10 cellular contexts compared by ENCODE assay signal in the genomic region with DNA sequence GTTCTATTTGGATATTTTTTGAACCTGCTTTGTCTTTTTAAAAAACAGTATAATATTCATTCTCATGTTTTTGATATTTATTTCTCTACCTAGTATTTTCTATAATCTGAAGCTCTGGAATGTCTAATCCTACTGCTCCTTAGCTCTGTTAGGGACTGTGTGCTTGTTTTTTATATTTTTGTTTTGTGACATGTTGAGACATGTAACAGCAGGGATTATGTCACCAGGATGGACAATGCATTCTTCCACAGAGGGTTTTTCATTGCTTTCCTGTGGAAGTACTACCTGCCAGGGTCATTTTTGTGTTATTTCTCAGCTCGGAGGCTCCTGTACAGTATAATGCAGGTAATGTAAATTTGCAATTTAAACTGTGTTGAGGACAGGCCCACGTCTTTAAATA. TPM values are rescaled to one million over a fixed set of nuclear protein-coding genes. Genes with fewer than 3 reads are reported as not detected.
DNase-seq lines count a peak whose midpoint lies in the region; ATAC-seq, FAIRE-seq and TF ChIP-seq lines count a peak whose summit lies in the region.
"Not testable (repeated sequence)": the region's sequence is repeated elsewhere in the genome, so short reads cannot be mapped to it uniquely, and the experiment has no call there.
"Had no signal": no experiment of that assay in that cellular context is flagged by ENCODE, and none has a peak within 500 bp of the region (broad histone marks: within the 10 kb centered on the region; RNA-seq: fewer than 3 reads in every experiment).

No MANE protein-coding gene starts in this region.

- H3K36me3 ChIP-seq in RWPE2 (ENCODE audit: low read depth), result peaks cover 14% of the 10 kb centered on the region
- not testable (repeated sequence) for H3K36me3 ChIP-seq in astrocyte (ENCODE audit: insufficient read depth, low read length); keratinocyte (ENCODE audit: control insufficient read depth in 2 of 2, extremely low read depth in 1 of 2, insufficient read depth in 2 of 2, low read length in 2 of 2)
- peaks cover 31% of the 10 kb centered on the region for H3K36me3 ChIP-seq in endodermal cell (ENCODE audit: control insufficient read depth, insufficient read depth, low read length)

- H3K9me3 Mint-ChIP-seq in CD4-positive, alpha-beta T cell; astrocyte (ENCODE audit: unreplicated experiment); endodermal cell; naive thymus-derived CD8-positive, alpha-beta T cell: not testable (repeated sequence)
- peaks cover 12% of the 10 kb centered on the region for H3K9me3 Mint-ChIP-seq in activated CD4-positive, alpha-beta T cell treated with anti-CD3 and anti-CD28 coated beads, Interleukin-2, amount 10 ng/mL, durations not matched to agents 24 days and 14 days

- peak; percentile 29 for FAIRE-seq in GM18507 (lab: Jason Lieb, UNC)
- not testable (repeated sequence) for FAIRE-seq in astrocyte (lab: Jason Lieb, UNC)
- FAIRE-seq in keratinocyte (lab: Jason Lieb, UNC), result peak; percentile 79

- H3K27me3 Mint-ChIP-seq in CD4-positive, alpha-beta T cell; activated CD4-positive, alpha-beta T cell treated with anti-CD3 and anti-CD28 coated beads, Interleukin-2, amount 10 ng/mL, durations not matched to agents 24 days and 14 days; astrocyte (ENCODE audit: low read depth, unreplicated experiment); endodermal cell (ENCODE audit: insufficient read depth); naive thymus-derived CD8-positive, alpha-beta T cell: not testable (repeated sequence)

- H3K27ac Mint-ChIP-seq in CD4-positive, alpha-beta T cell, result peak overlapping the region; percentile 38
- H3K27ac Mint-ChIP-seq in activated CD4-positive, alpha-beta T cell treated with anti-CD3 and anti-CD28 coated beads, Interleukin-2, amount 10 ng/mL, durations not matched to agents 24 days and 14 days, result peak overlapping the region; percentile 75
- peak overlapping the region; percentile 94 for H3K27ac Mint-ChIP-seq in astrocyte (ENCODE audit: unreplicated experiment)
- peak overlapping the region; percentile 52 for H3K27ac Mint-ChIP-seq in endodermal cell
- peak overlapping the region in 6 of 10 donors; percentile 8 to 75 (median 39) for H3K27ac Mint-ChIP-seq in naive thymus-derived CD8-positive, alpha-beta T cell

- not testable (repeated sequence) for ATAC-seq in CD4-positive, alpha-beta T cell (ENCODE audit: poor library complexity); naive thymus-derived CD8-positive, alpha-beta T cell
- peak; percentile 89 for ATAC-seq in RWPE2 (ENCODE audit: low read depth)

- not testable (repeated sequence) for DNase-seq in CD4-positive, alpha-beta T cell; GM18507 (ENCODE audit: extremely low spot score, insufficient read length, low read depth); RWPE2 (ENCODE audit: low spot score); activated CD4-positive, alpha-beta T cell treated with anti-CD3 and anti-CD28 coated beads, Interleukin-2, amount 10 ng/mL, durations not matched to agents 24 days and 14 days; astrocyte (ENCODE audit: low read depth); endodermal cell; keratinocyte (ENCODE audit: low read depth, low spot score); naive thymus-derived CD8-positive, alpha-beta T cell

- not testable (repeated sequence) for TF ChIP-seq CTCF in CD4-positive, alpha-beta T cell (IDR thresholded peaks at IDR 0.05); RWPE2 (IDR thresholded peaks at IDR 0.05; ENCODE audit: poor library complexity, severe bottlenecking); astrocyte (IDR thresholded peaks at IDR 0.05; ENCODE audit: insufficient read depth, low read depth, low read length); endodermal cell (conservative IDR thresholded peaks at IDR 0.05); keratinocyte (optimal IDR thresholded peaks at IDR 0.05 in 1 of 3, IDR thresholded peaks at IDR 0.05 in 1 of 3, conservative IDR thresholded peaks at IDR 0.05 in 1 of 3; ENCODE audit: extremely low read depth in 1 of 3, insufficient read depth in 2 of 3, low read length in 3 of 3)

- H3K9me3 ChIP-seq in CD4-positive, alpha-beta T cell (ENCODE audit: control insufficient read depth, low read length); RWPE2 (ENCODE audit: severe bottlenecking); astrocyte (ENCODE audit: insufficient read depth, low read depth, low read length); endodermal cell (ENCODE audit: control insufficient read depth, low read length); keratinocyte (ENCODE audit: control insufficient read depth, low read depth, low read length): not testable (repeated sequence)

- H3K4me3 ChIP-seq in RWPE2 (ENCODE audit: severe bottlenecking); astrocyte (ENCODE audit: insufficient read depth, low read depth, low read length); endodermal cell (ENCODE audit: low read length); keratinocyte (ENCODE audit: control insufficient read depth in 2 of 3, extremely low read depth in 1 of 3, insufficient read depth in 2 of 3, low read depth in 1 of 3, low read length in 3 of 3): not testable (repeated sequence)

- H3K9me1 ChIP-seq in keratinocyte (ENCODE audit: control insufficient read depth, extremely low read depth, insufficient read depth, low read length), result not testable (repeated sequence)

- WGBS in endodermal cell (ENCODE audit: insufficient coverage in 1 of 2, insufficient read length in 1 of 2), 2 experiments, result 100% methylated on average over 1 of the region's 2 CpGs; no CpG with 5 or more reads in 1 of the 2 experiments

- peaks cover 77% of the 10 kb centered on the region for H3K36me3 Mint-ChIP-seq in CD4-positive, alpha-beta T cell (ENCODE audit: low read depth)
- H3K36me3 Mint-ChIP-seq in activated CD4-positive, alpha-beta T cell treated with anti-CD3 and anti-CD28 coated beads, Interleukin-2, amount 10 ng/mL, durations not matched to agents 24 days and 14 days (ENCODE audit: low read depth), result peaks cover 64% of the 10 kb centered on the region
- H3K36me3 Mint-ChIP-seq in astrocyte (ENCODE audit: low read depth, unreplicated experiment), result not testable (repeated sequence)
- H3K36me3 Mint-ChIP-seq in endodermal cell (ENCODE audit: low read depth), result peaks cover 39% of the 10 kb centered on the region
- H3K36me3 Mint-ChIP-seq in naive thymus-derived CD8-positive, alpha-beta T cell, result peaks cover 19 to 64% (median 46%) of the 10 kb centered on the region in 3 donors

- H3K9ac ChIP-seq in astrocyte (ENCODE audit: low read length); endodermal cell (ENCODE audit: extremely low read depth, low read length, poor library complexity, severe bottlenecking); keratinocyte (ENCODE audit: control insufficient read depth, extremely low read depth, insufficient read depth, low read length): not testable (repeated sequence)

- intact Hi-C loops in CD4-positive, alpha-beta T cell (cut with DNase I, micrococcal nuclease), result loop anchor here in 1 of 2 experiments (5.0 kb wide), 1 partner anchor 319 kb away; no protein-coding TSS in a partner anchor
- intact Hi-C loops in activated CD4-positive, alpha-beta T cell treated with anti-CD3 and anti-CD28 coated beads, Interleukin-2, amount 10 ng/mL, durations not matched to agents 24 days and 14 days (cut with micrococcal nuclease), result not testable (repeated sequence)

- not testable (repeated sequence) for H2AFZ ChIP-seq in astrocyte (ENCODE audit: low read depth, low read length)
- H2AFZ ChIP-seq in keratinocyte (ENCODE audit: control insufficient read depth, low read length), result peak overlapping the region; percentile 20

- H4K20me1 ChIP-seq in astrocyte (ENCODE audit: insufficient read depth, low read length); keratinocyte (ENCODE audit: control insufficient read depth, extremely low read depth, insufficient read depth, low read length): not testable (repeated sequence)

- not testable (repeated sequence) for H3K4me2 ChIP-seq in astrocyte (ENCODE audit: low read length)
- H3K4me2 ChIP-seq in keratinocyte (ENCODE audit: control insufficient read depth, extremely low read depth, insufficient read depth, low read depth, low read length), result peak overlapping the region; percentile 25

- H3K27me3 ChIP-seq in CD4-positive, alpha-beta T cell (ENCODE audit: control insufficient read depth, insufficient read depth, low read length); RWPE2 (ENCODE audit: insufficient read depth, poor library complexity, severe bottlenecking); astrocyte (ENCODE audit: insufficient read depth, low read length); endodermal cell (ENCODE audit: control insufficient read depth, insufficient read depth, low read length, poor library complexity, severe bottlenecking); keratinocyte (ENCODE audit: control insufficient read depth, extremely low read depth, insufficient read depth, low read length): not testable (repeated sequence)

- not testable (repeated sequence) for H3K4me3 Mint-ChIP-seq in CD4-positive, alpha-beta T cell; activated CD4-positive, alpha-beta T cell treated with anti-CD3 and anti-CD28 coated beads, Interleukin-2, amount 10 ng/mL, durations not matched to agents 24 days and 14 days; endodermal cell; naive thymus-derived CD8-positive, alpha-beta T cell
- H3K4me3 Mint-ChIP-seq in astrocyte (ENCODE audit: unreplicated experiment), result peak overlapping the region; percentile 35

- CTCF ChIA-PET in CD4-positive, alpha-beta T cell (lab: Charles Lee), result not testable (repeated sequence)

- POLR2A ChIA-PET in CD4-positive, alpha-beta T cell (lab: Charles Lee), result interaction anchor here (1.6 kb wide), 1 partner anchor 17 kb away, joined by 4 read pairs; the partner anchor contains the start of gene EMB
- POLR2A ChIA-PET in naive thymus-derived CD8-positive, alpha-beta T cell (lab: Charles Lee), result not testable (repeated sequence)

- not testable (repeated sequence) for H3K79me2 ChIP-seq in astrocyte (ENCODE audit: insufficient read depth, low read length)
- peaks cover 21% of the 10 kb centered on the region for H3K79me2 ChIP-seq in keratinocyte (ENCODE audit: control insufficient read depth, insufficient read depth, low read length)

- H3K27ac ChIP-seq in CD4-positive, alpha-beta T cell (ENCODE audit: low read depth, low read length); astrocyte (ENCODE audit: low read depth, low read length); endodermal cell (ENCODE audit: low read depth, low read length); keratinocyte (ENCODE audit: control insufficient read depth, insufficient read depth, low read length): not testable (repeated sequence)
- H3K27ac ChIP-seq in RWPE2 (ENCODE audit: poor library complexity, severe bottlenecking), result peak overlapping the region; percentile 42

- dilution Hi-C loops in keratinocyte (cut with MboI; ENCODE audit: extremely low pct_ligation_motif_present, low sequenced_read_pairs), result not testable (repeated sequence)

- H3K4me1 ChIP-seq in RWPE2 (ENCODE audit: insufficient read depth, poor library complexity, severe bottlenecking) (peaks cover 15% of the 10 kb centered on the region), keratinocyte (ENCODE audit: control insufficient read depth, extremely low read depth, insufficient read depth, low read length) (peaks cover 11% of the 10 kb centered on the region)
- H3K4me1 ChIP-seq in astrocyte (ENCODE audit: insufficient read depth, low read length); endodermal cell (ENCODE audit: control insufficient read depth, insufficient read depth, low read length): not testable (repeated sequence)

- H3K4me1 Mint-ChIP-seq in CD4-positive, alpha-beta T cell (ENCODE audit: low read depth), result peaks cover 75% of the 10 kb centered on the region
- H3K4me1 Mint-ChIP-seq in activated CD4-positive, alpha-beta T cell treated with anti-CD3 and anti-CD28 coated beads, Interleukin-2, amount 10 ng/mL, durations not matched to agents 24 days and 14 days, result peaks cover 29% of the 10 kb centered on the region
- H3K4me1 Mint-ChIP-seq in astrocyte (ENCODE audit: low read depth, unreplicated experiment), result peaks cover 13% of the 10 kb centered on the region
- not testable (repeated sequence) for H3K4me1 Mint-ChIP-seq in endodermal cell
- H3K4me1 Mint-ChIP-seq in naive thymus-derived CD8-positive, alpha-beta T cell, result peaks cover 29 to 74% (median 63%) of the 10 kb centered on the region in 4 donors

RNA-seq across cellular contexts. Expression of gene EMB, which starts 17.7 kb away (rescaled TPM):
- 100 to 1,000 TPM; 131 to 133 TPM for total RNA-seq in CD4-positive, alpha-beta T cell
- total RNA-seq in activated CD4-positive, alpha-beta T cell treated with anti-CD3 and anti-CD28 coated beads, Interleukin-2, amount 10 ng/mL, durations not matched to agents 24 days and 14 days, result 56.3 and 60.3 TPM in 2 replicates
- total RNA-seq in astrocyte (19.8 and 25.7 TPM in 2 replicates), endodermal cell (10 to 100 TPM; 46.1 to 57.0 TPM)
- polyA plus RNA-seq in endodermal cell (2013, experiment 1 of 2), result 12.4 TPM
- 14.2 TPM for polyA plus RNA-seq in endodermal cell (2013, experiment 2 of 2)
- 41.6 to 68.8 TPM (median 45.6 TPM) in 3 replicates for polyA plus RNA-seq in keratinocyte
- polyA plus RNA-seq in keratinocyte (2011; ENCODE audit: low read depth), result 53.4 TPM
- polyA plus RNA-seq in keratinocyte (2011; cell fraction: cytosol; rRNA removed), result 30.9 and 64.9 TPM in 2 replicates
- polyA plus RNA-seq in keratinocyte (2011; cell fraction: nucleus; rRNA removed), result 41.1 and 52.3 TPM in 2 replicates
- 22.6 and 43.4 TPM in 2 replicates for polyA plus RNA-seq in keratinocyte (2012; ENCODE audit: low replicate concordance)
- 9.5 to 58.6 TPM (median 22.2 TPM) in 3 replicates for polyA minus RNA-seq in keratinocyte
- polyA minus RNA-seq in keratinocyte (2011; cell fraction: cytosol; rRNA and poly(A)+ RNA removed), result 50.6 TPM
- 29.0 and 46.0 TPM in 2 replicates for polyA minus RNA-seq in keratinocyte (2011; cell fraction: nucleus; rRNA and poly(A)+ RNA removed)
- 100 to 1,000 TPM; 194 to 195 TPM for total RNA-seq in naive thymus-derived CD8-positive, alpha-beta T cell
- 100 to 1,000 TPM; 109 to 184 (median 164) TPM for polyA plus RNA-seq in naive thymus-derived CD8-positive, alpha-beta T cell
- total RNA-seq: A172, HFFc6 had no signal

Comparison
In these comparisons a context has a peak if more than half of its experiments do, and no peak if none do; other contexts are left out.
1. H3K27ac Mint-ChIP-seq: peak in every context shown above with its lines; median percentile 94 in astrocyte; 75 in activated CD4-positive, alpha-beta T cell treated with anti-CD3 and anti-CD28 coated beads, Interleukin-2, amount 10 ng/mL, durations not matched to agents 24 days and 14 days; 52 in endodermal cell; 39 in naive thymus-derived CD8-positive, alpha-beta T cell; 38 in CD4-positive, alpha-beta T cell.